1 cellular context compared by ENCODE assay signal in the genomic region with DNA sequence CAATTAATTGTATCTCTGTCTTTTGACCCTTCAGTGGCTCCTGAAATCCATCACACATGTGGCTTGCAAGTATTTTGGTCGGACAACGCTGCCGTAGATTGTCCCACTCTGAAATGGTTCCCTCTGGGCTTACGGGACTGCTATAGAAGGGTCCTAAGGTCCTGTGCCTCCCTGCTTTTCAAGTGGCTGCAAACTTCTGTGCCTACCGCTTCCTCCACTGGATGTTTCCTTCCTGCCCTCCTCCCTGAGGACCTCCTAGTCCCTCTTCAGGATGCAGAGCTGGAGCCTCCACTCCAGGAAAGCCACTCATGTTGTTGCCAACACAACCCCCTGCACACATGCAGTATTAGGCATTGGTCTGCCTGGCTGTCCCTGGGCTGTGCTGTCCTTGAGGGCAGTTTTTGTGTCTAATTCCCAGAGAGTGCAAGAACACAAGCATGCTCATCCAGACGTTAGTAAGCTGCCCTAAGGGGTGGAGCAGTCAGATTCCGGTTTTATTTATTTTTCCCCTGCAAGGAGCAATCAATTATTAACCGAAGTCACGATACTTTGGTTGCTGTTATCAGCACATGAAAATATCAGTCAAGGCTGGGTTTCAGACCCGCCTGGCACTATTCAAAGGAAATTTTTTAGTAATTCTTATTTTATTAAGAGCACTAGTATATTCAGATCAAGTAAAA.
TF ChIP-seq lines count a peak whose summit lies in the region.
"Not testable (repeated sequence)": the region's sequence is repeated elsewhere in the genome, so short reads cannot be mapped to it uniquely, and the experiment has no call there.

No MANE protein-coding gene starts in this region.

TF ChIP-seq in HepG2, 621 proteins besides CTCF, POLR2A, EP300 and RAD21 (continued from another document and continues in another):
- TF ChIP-seq, protein P1, sequence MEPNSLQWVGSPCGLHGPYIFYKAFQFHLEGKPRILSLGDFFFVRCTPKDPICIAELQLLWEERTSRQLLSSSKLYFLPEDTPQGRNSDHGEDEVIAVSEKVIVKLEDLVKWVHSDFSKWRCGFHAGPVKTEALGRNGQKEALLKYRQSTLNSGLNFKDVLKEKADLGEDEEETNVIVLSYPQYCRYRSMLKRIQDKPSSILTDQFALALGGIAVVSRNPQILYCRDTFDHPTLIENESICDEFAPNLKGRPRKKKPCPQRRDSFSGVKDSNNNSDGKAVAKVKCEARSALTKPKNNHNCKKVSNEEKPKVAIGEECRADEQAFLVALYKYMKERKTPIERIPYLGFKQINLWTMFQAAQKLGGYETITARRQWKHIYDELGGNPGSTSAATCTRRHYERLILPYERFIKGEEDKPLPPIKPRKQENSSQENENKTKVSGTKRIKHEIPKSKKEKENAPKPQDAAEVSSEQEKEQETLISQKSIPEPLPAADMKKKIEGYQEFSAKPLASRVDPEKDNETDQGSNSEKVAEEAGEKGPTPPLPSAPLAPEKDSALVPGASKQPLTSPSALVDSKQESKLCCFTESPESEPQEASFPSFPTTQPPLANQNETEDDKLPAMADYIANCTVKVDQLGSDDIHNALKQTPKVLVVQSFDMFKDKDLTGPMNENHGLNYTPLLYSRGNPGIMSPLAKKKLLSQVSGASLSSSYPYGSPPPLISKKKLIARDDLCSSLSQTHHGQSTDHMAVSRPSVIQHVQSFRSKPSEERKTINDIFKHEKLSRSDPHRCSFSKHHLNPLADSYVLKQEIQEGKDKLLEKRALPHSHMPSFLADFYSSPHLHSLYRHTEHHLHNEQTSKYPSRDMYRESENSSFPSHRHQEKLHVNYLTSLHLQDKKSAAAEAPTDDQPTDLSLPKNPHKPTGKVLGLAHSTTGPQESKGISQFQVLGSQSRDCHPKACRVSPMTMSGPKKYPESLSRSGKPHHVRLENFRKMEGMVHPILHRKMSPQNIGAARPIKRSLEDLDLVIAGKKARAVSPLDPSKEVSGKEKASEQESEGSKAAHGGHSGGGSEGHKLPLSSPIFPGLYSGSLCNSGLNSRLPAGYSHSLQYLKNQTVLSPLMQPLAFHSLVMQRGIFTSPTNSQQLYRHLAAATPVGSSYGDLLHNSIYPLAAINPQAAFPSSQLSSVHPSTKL (CRISPR knock-in tag; IDR thresholded peaks at IDR 0.05), result peak; percentile 63
- TF ChIP-seq SPEN (CRISPR knock-in tag; IDR thresholded peaks at IDR 0.05; ENCODE audit: low read depth) (peak; percentile 89), ZBTB42 (CRISPR knock-in tag; IDR thresholded peaks at IDR 0.05) (0 out of 2 replicates have a peak, but pooled peaks have one; percentile 52), MXD4 (CRISPR knock-in tag; IDR thresholded peaks at IDR 0.05) (peak; percentile 65), ZNF253 (CRISPR knock-in tag; IDR thresholded peaks at IDR 0.05; ENCODE audit: borderline replicate concordance) (0 out of 2 replicates have a peak, but pooled peaks have one; percentile 43), POLR2G (IDR thresholded peaks at IDR 0.05; ENCODE audit: low read depth, low read length) (peak; percentile 33; the same call in 1 of the 2 replicates), ZNF350 (CRISPR knock-in tag; IDR thresholded peaks at IDR 0.05; ENCODE audit: borderline replicate concordance, low read depth) (peak; percentile 34; the same call in 1 of the 2 replicates), RELA (CRISPR knock-in tag; IDR thresholded peaks at IDR 0.05) (0 out of 2 replicates have a peak, but pooled peaks have one; percentile 52), TARDBP (CRISPR knock-in tag; IDR thresholded peaks at IDR 0.05) (peak; percentile 72; the same call in 1 of the 2 replicates), YY1 (IDR thresholded peaks at IDR 0.05; ENCODE audit: insufficient read depth, insufficient replicate concordance, low read depth, low read length) (peak; percentile 19), ARNT2 (CRISPR knock-in tag; IDR thresholded peaks at IDR 0.05; ENCODE audit: low read depth) (0 out of 2 replicates have a peak, but pooled peaks have one; percentile 28), ZNF589 (CRISPR knock-in tag; conservative IDR thresholded peaks at IDR 0.05) (0 out of 2 replicates have a peak, but pooled peaks have one; percentile 58), ESRRA (CRISPR knock-in tag; IDR thresholded peaks at IDR 0.05; ENCODE audit: low read depth) (0 out of 2 replicates have a peak, but pooled peaks have one; percentile 17), SRY (CRISPR knock-in tag; IDR thresholded peaks at IDR 0.05) (peak; percentile 60; the same call in 1 of the 2 replicates), GABPA (IDR thresholded peaks at IDR 0.05; ENCODE audit: low read depth, low read length) (peak; percentile 50), GABPA (CRISPR knock-in tag; IDR thresholded peaks at IDR 0.05; ENCODE audit: low read depth) (peak; percentile 83), GABPB1 (CRISPR knock-in tag; IDR thresholded peaks at IDR 0.05) (peak; percentile 79; the same call in 1 of the 2 replicates), MED1 (CRISPR knock-in tag; IDR thresholded peaks at IDR 0.05) (peak; percentile 87), BCL6 (CRISPR knock-in tag; IDR thresholded peaks at IDR 0.05) (peak; percentile 45), ZFX (CRISPR knock-in tag; IDR thresholded peaks at IDR 0.05; ENCODE audit: low read depth) (peak; percentile 36; the same call in 1 of the 2 replicates), SOX13 (CRISPR knock-in tag; conservative IDR thresholded peaks at IDR 0.05 in 1 of 2, IDR thresholded peaks at IDR 0.05 in 1 of 2) (peak in 1 of 2 experiments; percentile 50; a peak in 2 of 4 replicates), FOXO1 (CRISPR knock-in tag; IDR thresholded peaks at IDR 0.05) (peak; percentile 71), MYC (CRISPR knock-in tag; IDR thresholded peaks at IDR 0.05; ENCODE audit: borderline replicate concordance) (peak; percentile 75), ZNF124 (CRISPR knock-in tag; IDR thresholded peaks at IDR 0.05) (peak; percentile 89; the same call in 1 of the 2 replicates), CBX1 (IDR thresholded peaks at IDR 0.05; ENCODE audit: low read depth) (peak; percentile 96)
- TF ChIP-seq, protein P2, sequence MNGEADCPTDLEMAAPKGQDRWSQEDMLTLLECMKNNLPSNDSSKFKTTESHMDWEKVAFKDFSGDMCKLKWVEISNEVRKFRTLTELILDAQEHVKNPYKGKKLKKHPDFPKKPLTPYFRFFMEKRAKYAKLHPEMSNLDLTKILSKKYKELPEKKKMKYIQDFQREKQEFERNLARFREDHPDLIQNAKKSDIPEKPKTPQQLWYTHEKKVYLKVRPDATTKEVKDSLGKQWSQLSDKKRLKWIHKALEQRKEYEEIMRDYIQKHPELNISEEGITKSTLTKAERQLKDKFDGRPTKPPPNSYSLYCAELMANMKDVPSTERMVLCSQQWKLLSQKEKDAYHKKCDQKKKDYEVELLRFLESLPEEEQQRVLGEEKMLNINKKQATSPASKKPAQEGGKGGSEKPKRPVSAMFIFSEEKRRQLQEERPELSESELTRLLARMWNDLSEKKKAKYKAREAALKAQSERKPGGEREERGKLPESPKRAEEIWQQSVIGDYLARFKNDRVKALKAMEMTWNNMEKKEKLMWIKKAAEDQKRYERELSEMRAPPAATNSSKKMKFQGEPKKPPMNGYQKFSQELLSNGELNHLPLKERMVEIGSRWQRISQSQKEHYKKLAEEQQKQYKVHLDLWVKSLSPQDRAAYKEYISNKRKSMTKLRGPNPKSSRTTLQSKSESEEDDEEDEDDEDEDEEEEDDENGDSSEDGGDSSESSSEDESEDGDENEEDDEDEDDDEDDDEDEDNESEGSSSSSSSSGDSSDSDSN (CRISPR knock-in tag; IDR thresholded peaks at IDR 0.05), result peak; percentile 52; the same call in 1 of the 2 replicates
- TF ChIP-seq, protein P3, sequence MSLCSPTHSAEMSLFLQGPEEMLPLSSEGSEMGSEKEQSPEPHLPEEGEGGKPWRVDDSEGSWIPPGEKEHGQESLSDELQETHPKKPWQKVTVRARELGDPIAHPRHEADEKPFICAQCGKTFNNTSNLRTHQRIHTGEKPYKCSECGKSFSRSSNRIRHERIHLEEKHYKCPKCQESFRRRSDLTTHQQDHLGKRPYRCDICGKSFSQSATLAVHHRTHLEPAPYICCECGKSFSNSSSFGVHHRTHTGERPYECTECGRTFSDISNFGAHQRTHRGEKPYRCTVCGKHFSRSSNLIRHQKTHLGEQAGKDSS (CRISPR knock-in tag; IDR thresholded peaks at IDR 0.05; ENCODE audit: borderline replicate concordance, low read depth), result 0 out of 2 replicates have a peak, but pooled peaks have one; percentile 33
- TF ChIP-seq, protein P4, sequence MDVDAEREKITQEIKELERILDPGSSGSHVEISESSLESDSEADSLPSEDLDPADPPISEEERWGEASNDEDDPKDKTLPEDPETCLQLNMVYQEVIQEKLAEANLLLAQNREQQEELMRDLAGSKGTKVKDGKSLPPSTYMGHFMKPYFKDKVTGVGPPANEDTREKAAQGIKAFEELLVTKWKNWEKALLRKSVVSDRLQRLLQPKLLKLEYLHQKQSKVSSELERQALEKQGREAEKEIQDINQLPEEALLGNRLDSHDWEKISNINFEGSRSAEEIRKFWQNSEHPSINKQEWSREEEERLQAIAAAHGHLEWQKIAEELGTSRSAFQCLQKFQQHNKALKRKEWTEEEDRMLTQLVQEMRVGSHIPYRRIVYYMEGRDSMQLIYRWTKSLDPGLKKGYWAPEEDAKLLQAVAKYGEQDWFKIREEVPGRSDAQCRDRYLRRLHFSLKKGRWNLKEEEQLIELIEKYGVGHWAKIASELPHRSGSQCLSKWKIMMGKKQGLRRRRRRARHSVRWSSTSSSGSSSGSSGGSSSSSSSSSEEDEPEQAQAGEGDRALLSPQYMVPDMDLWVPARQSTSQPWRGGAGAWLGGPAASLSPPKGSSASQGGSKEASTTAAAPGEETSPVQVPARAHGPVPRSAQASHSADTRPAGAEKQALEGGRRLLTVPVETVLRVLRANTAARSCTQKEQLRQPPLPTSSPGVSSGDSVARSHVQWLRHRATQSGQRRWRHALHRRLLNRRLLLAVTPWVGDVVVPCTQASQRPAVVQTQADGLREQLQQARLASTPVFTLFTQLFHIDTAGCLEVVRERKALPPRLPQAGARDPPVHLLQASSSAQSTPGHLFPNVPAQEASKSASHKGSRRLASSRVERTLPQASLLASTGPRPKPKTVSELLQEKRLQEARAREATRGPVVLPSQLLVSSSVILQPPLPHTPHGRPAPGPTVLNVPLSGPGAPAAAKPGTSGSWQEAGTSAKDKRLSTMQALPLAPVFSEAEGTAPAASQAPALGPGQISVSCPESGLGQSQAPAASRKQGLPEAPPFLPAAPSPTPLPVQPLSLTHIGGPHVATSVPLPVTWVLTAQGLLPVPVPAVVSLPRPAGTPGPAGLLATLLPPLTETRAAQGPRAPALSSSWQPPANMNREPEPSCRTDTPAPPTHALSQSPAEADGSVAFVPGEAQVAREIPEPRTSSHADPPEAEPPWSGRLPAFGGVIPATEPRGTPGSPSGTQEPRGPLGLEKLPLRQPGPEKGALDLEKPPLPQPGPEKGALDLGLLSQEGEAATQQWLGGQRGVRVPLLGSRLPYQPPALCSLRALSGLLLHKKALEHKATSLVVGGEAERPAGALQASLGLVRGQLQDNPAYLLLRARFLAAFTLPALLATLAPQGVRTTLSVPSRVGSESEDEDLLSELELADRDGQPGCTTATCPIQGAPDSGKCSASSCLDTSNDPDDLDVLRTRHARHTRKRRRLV (CRISPR knock-in tag; IDR thresholded peaks at IDR 0.05), result peak; percentile 69; the same call in 1 of the 2 replicates
- TF ChIP-seq, protein P5, sequence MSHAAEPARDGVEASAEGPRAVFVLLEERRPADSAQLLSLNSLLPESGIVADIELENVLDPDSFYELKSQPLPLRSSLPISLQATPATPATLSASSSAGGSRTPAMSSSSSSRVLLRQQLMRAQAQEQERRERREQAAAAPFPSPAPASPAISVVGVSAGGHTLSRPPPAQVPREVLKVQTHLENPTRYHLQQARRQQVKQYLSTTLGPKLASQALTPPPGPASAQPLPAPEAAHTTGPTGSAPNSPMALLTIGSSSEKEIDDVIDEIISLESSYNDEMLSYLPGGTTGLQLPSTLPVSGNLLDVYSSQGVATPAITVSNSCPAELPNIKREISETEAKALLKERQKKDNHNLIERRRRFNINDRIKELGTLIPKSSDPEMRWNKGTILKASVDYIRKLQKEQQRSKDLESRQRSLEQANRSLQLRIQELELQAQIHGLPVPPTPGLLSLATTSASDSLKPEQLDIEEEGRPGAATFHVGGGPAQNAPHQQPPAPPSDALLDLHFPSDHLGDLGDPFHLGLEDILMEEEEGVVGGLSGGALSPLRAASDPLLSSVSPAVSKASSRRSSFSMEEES (CRISPR knock-in tag; IDR thresholded peaks at IDR 0.05), result peak; percentile 38; the same call in 1 of the 2 replicates
- TF ChIP-seq, protein P6, sequence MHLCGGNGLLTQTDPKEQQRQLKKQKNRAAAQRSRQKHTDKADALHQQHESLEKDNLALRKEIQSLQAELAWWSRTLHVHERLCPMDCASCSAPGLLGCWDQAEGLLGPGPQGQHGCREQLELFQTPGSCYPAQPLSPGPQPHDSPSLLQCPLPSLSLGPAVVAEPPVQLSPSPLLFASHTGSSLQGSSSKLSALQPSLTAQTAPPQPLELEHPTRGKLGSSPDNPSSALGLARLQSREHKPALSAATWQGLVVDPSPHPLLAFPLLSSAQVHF (CRISPR knock-in tag; IDR thresholded peaks at IDR 0.05), result 0 out of 2 replicates have a peak, but pooled peaks have one; percentile 49
- not testable (repeated sequence) for TF ChIP-seq SOX13 (IDR thresholded peaks at IDR 0.05)
- TF ChIP-seq, protein P7, sequence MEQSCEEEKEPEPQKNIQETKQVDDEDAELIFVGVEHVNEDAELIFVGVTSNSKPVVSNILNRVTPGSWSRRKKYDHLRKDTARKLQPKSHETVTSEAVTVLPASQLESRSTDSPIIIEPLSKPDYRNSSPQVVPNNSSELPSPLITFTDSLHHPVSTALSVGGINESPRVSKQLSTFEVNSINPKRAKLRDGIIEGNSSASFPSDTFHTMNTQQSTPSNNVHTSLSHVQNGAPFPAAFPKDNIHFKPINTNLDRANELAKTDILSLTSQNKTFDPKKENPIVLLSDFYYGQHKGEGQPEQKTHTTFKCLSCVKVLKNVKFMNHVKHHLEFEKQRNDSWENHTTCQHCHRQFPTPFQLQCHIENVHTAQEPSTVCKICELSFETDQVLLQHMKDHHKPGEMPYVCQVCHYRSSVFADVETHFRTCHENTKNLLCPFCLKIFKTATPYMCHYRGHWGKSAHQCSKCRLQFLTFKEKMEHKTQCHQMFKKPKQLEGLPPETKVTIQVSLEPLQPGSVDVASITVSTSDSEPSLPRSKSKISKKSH (CRISPR knock-in tag; IDR thresholded peaks at IDR 0.05; ENCODE audit: borderline replicate concordance), result peak; percentile 53; the same call in 1 of the 2 replicates
- TF ChIP-seq, protein P8, sequence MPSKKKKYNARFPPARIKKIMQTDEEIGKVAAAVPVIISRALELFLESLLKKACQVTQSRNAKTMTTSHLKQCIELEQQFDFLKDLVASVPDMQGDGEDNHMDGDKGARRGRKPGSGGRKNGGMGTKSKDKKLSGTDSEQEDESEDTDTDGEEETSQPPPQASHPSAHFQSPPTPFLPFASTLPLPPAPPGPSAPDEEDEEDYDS (CRISPR knock-in tag; IDR thresholded peaks at IDR 0.05), result peak; percentile 35; the same call in 1 of the 2 replicates
